In genomic region chr1:33163621-33164071, GRCh38 we compare ENCODE assay signal across 16 cellular contexts. TPM values are rescaled to one million over a fixed set of nuclear protein-coding genes. Genes with fewer than 3 reads are reported as not detected.
DNase-seq lines count a peak whose midpoint lies in the region; TF ChIP-seq lines count a peak whose summit lies in the region.
"Had no signal": no experiment of that assay in that cellular context is flagged by ENCODE, and none has a peak within 500 bp of the region (broad histone marks: within the 10 kb centered on the region; RNA-seq: fewer than 3 reads in every experiment).

No MANE protein-coding gene starts in this region.

- no peaks in the 10 kb centered on the region for H3K9me3 Mint-ChIP-seq in endothelial cell (ENCODE audit: unreplicated experiment)
- H3K9me3 Mint-ChIP-seq in T-helper 2 cell treated with Interferon-gamma antibody and Interleukin-4, amounts not matched to agents 5 μg/mL and 100 μg/mL, for 36 hours = no peaks in the 10 kb centered on the region
- H3K9me3 Mint-ChIP-seq: activated T-cell treated with anti-CD3 and anti-CD28 coated beads, Interleukin-2, amount 50 U/mL, for 4 hours had no signal

- TF ChIP-seq CTCF in endothelial cell (IDR thresholded peaks at IDR 0.05; ENCODE audit: unreplicated experiment) = no peak

- no peak overlapping the region for H3K4ac ChIP-seq in neuronal stem cell (ENCODE audit: low read length)

- no peak overlapping the region for H4K8ac ChIP-seq in neuronal stem cell (ENCODE audit: low read depth, low read length)

- H3K9me3 ChIP-seq in SJCRH30 (replicated peaks) = no peaks in the 10 kb centered on the region
- peaks cover 0 to 29% of the 10 kb centered on the region in 2 donors for H3K9me3 ChIP-seq in neuronal stem cell (replicated peaks in 1 of 2; ENCODE audit: control insufficient read depth in 2 of 2, insufficient read depth in 1 of 2, low read depth in 1 of 2, low read length in 2 of 2)
- H3K9me3 ChIP-seq: breast epithelium, heart right ventricle, uterus had no signal

- no peak overlapping the region for H3K9ac ChIP-seq in neuronal stem cell (ENCODE audit: low read depth, low read length, poor library complexity)
- H3K9ac ChIP-seq: KMS-11 had no signal

- DNase-seq in ELR (ENCODE audit: low read depth) (peak; percentile 75), SJCRH30 (peak; percentile 96), endothelial cell (ENCODE audit: low spot score) (no peak), neuronal stem cell (ENCODE audit: low spot score) (no peak), hepatic stellate cell (ENCODE audit: low spot score) (no peak), SIG-M5 (lab: John Stamatoyannopoulos, UW) (no peak)
- DNase-seq in stimulated activated CD4-positive, alpha-beta T cell treated with anti-CD3 and anti-CD28 coated beads, Interleukin-15, amount 100 ng/mL, for 24 hours = no peak
- DNase-seq in T-helper 2 cell treated with Interferon-gamma antibody and Interleukin-4, amounts not matched to agents 5 μg/mL and 100 μg/mL, for 36 hours (ENCODE audit: low spot score) = no peak
- DNase-seq: activated CD4-positive, alpha-beta T cell treated with anti-CD3 and anti-CD28 coated beads for 4 hours; activated T-cell treated with anti-CD3 and anti-CD28 coated beads, Interleukin-2, amount 50 U/mL, for 4 hours; heart right ventricle; NCI-H187; NCI-H524 treated with DMSO at 0.1 percent for 48 hours; uterus had no signal

- peak overlapping the region; percentile 81 for H3K27ac ChIP-seq in SJCRH30
- peak overlapping the region; percentile 27 for H3K27ac ChIP-seq in neuronal stem cell (replicated peaks; ENCODE audit: low read length)
- H3K27ac ChIP-seq: KMS-11, uterus had no signal

- H3K36me3 ChIP-seq in SJCRH30 (peaks cover 37% of the 10 kb centered on the region), neuronal stem cell (replicated peaks in 1 of 2; ENCODE audit: control insufficient read depth in 2 of 2, insufficient read depth in 2 of 2, low read length in 2 of 2) (peaks cover 0 to 59% of the 10 kb centered on the region in 2 donors)
- H3K36me3 ChIP-seq: breast epithelium, uterus had no signal

- H3K27me3 Mint-ChIP-seq in endothelial cell (ENCODE audit: unreplicated experiment) = peaks cover 14% of the 10 kb centered on the region
- no peaks in the 10 kb centered on the region for H3K27me3 Mint-ChIP-seq in T-helper 2 cell treated with Interferon-gamma antibody and Interleukin-4, amounts not matched to agents 5 μg/mL and 100 μg/mL, for 36 hours (ENCODE audit: low read depth)

- H3K14ac ChIP-seq in neuronal stem cell (ENCODE audit: low read length) = no peak overlapping the region

- peak overlapping the region; percentile 4 for H2BK5ac ChIP-seq in neuronal stem cell (ENCODE audit: low read length)

- H3K4me2 ChIP-seq in neuronal stem cell (ENCODE audit: insufficient read depth, low read length, poor library complexity, severe bottlenecking) = no peak overlapping the region
- H3K4me2 ChIP-seq: KMS-11 had no signal

- H2BK15ac ChIP-seq in neuronal stem cell (ENCODE audit: low read length) = no peak overlapping the region

- no peak overlapping the region for H4K91ac ChIP-seq in neuronal stem cell (ENCODE audit: low read depth, low read length, poor library complexity)

- peak overlapping the region; percentile 48 for H2AK5ac ChIP-seq in neuronal stem cell (ENCODE audit: low read depth, low read length)

- H3K4me1 Mint-ChIP-seq in endothelial cell (ENCODE audit: unreplicated experiment) = peaks cover 34% of the 10 kb centered on the region
- no peaks in the 10 kb centered on the region for H3K4me1 Mint-ChIP-seq in T-helper 2 cell treated with Interferon-gamma antibody and Interleukin-4, amounts not matched to agents 5 μg/mL and 100 μg/mL, for 36 hours (ENCODE audit: low read depth)

- no peak overlapping the region for H2BK120ac ChIP-seq in neuronal stem cell (ENCODE audit: low read depth, low read length)

- H3K4me3 ChIP-seq in SJCRH30 (no peak overlapping the region), neuronal stem cell (ENCODE audit: low read length in 2 of 2) (no peak overlapping the region)
- H3K4me3 ChIP-seq: breast epithelium, heart right ventricle, uterus had no signal

- H3K27ac Mint-ChIP-seq in endothelial cell (ENCODE audit: unreplicated experiment) = peak overlapping the region; percentile 85
- H3K27ac Mint-ChIP-seq in T-helper 2 cell treated with Interferon-gamma antibody and Interleukin-4, amounts not matched to agents 5 μg/mL and 100 μg/mL, for 36 hours = no peak overlapping the region

- WGBS in neuronal stem cell (ENCODE audit: extremely low coverage in 2 of 2, insufficient read length in 2 of 2, insufficient replicate concordance in 1 of 2), 2 donors = no CpG with 5 or more reads among the region's 8 CpGs

- no peak overlapping the region for H2BK12ac ChIP-seq in neuronal stem cell (ENCODE audit: low read length)

- H3K27me3 ChIP-seq in SJCRH30 (no peaks in the 10 kb centered on the region), neuronal stem cell (ENCODE audit: control insufficient read depth in 3 of 3, insufficient read depth in 3 of 3, low read depth in 1 of 3, low read length in 3 of 3) (no peaks in the 10 kb centered on the region)
- H3K27me3 ChIP-seq: breast epithelium, heart right ventricle, uterus had no signal

- H3K4me1 ChIP-seq in SJCRH30 (peaks cover 55% of the 10 kb centered on the region), neuronal stem cell (ENCODE audit: control insufficient read depth in 2 of 2, insufficient read depth in 1 of 2, low read depth in 1 of 2, low read length in 2 of 2) (peaks cover 29 to 45% of the 10 kb centered on the region in 2 donors)
- H3K4me1 ChIP-seq: breast epithelium had no signal

- H2AFZ ChIP-seq in neuronal stem cell (ENCODE audit: low read length) = peak overlapping the region; percentile 62

- H3K79me1 ChIP-seq in neuronal stem cell (ENCODE audit: low read depth, low read length) = peaks cover 3% of the 10 kb centered on the region

- H3K18ac ChIP-seq in neuronal stem cell (ENCODE audit: low read length) = peak overlapping the region; percentile 62

- peaks cover 24% of the 10 kb centered on the region for H3K36me3 Mint-ChIP-seq in endothelial cell (ENCODE audit: low read depth, unreplicated experiment)
- peaks cover 9% of the 10 kb centered on the region for H3K36me3 Mint-ChIP-seq in T-helper 2 cell treated with Interferon-gamma antibody and Interleukin-4, amounts not matched to agents 5 μg/mL and 100 μg/mL, for 36 hours (ENCODE audit: low read depth)

- no peak overlapping the region for H3K23ac ChIP-seq in neuronal stem cell (ENCODE audit: low read depth, low read length, poor library complexity)

- peak overlapping the region; percentile 66 for H3K4me3 Mint-ChIP-seq in endothelial cell (ENCODE audit: unreplicated experiment)
- no peak overlapping the region for H3K4me3 Mint-ChIP-seq in T-helper 2 cell treated with Interferon-gamma antibody and Interleukin-4, amounts not matched to agents 5 μg/mL and 100 μg/mL, for 36 hours
- H3K4me3 Mint-ChIP-seq: activated T-cell treated with anti-CD3 and anti-CD28 coated beads, Interleukin-2, amount 50 U/mL, for 4 hours had no signal

RNA-seq across cellular contexts. Expression of gene TRIM62, which starts 18.2 kb away (rescaled TPM):
- 16.9 and 17.6 TPM in 2 replicates for total RNA-seq in SJCRH30 (2014; rRNA removed; shearing (Covaris generic))
- total RNA-seq in endothelial cell (ENCODE audit: unreplicated experiment) = 10.8 TPM
- 3.4 TPM for polyA plus RNA-seq in neuronal stem cell (2013, experiment 1 of 2)
- 3.4 TPM for polyA plus RNA-seq in neuronal stem cell (2013, experiment 2 of 2)

Comparison
In these comparisons a context has a peak if more than half of its experiments do, and no peak if none do; other contexts are left out.
1. DNase-seq: peak in ELR (single experiment) and SJCRH30 (2 of 2); none in endothelial cell (single experiment), neuronal stem cell (single experiment), stimulated activated CD4-positive, alpha-beta T cell treated with anti-CD3 and anti-CD28 coated beads, Interleukin-15, amount 100 ng/mL, for 24 hours (single experiment), hepatic stellate cell (single experiment), T-helper 2 cell treated with Interferon-gamma antibody and Interleukin-4, amounts not matched to agents 5 μg/mL and 100 μg/mL, for 36 hours (single experiment) and SIG-M5 (single experiment).